ENCODE assay signal across 7 cellular contexts in genomic region chr1:183580281-183580682, GRCh38.
A peak's percentile ranks its signal among the peaks of the same experiment; 100 is the strongest.
DNase-seq lines count a peak whose midpoint lies in the region; ATAC-seq and TF ChIP-seq lines count a peak whose summit lies in the region.

No MANE protein-coding gene starts in this region.

- peaks cover 6% of the 10 kb centered on the region for H3K27me3 Mint-ChIP-seq in nephron progenitor cell (ENCODE audit: low read depth, poor library complexity)

- H3K4me1 Mint-ChIP-seq in nephron progenitor cell = peaks cover 30% of the 10 kb centered on the region

- peak overlapping the region; percentile 35 to 48 for H3K27ac ChIP-seq in coronary artery

- H3K27ac Mint-ChIP-seq in nephron progenitor cell = peak overlapping the region; percentile 64

- no peak overlapping the region for H3K4me3 Mint-ChIP-seq in nephron progenitor cell

- no peak overlapping the region for H3K4me3 ChIP-seq in coronary artery

- H3K9me3 Mint-ChIP-seq in nephron progenitor cell = no peaks in the 10 kb centered on the region

- H3K36me3 Mint-ChIP-seq in nephron progenitor cell (ENCODE audit: low read depth) = no peaks in the 10 kb centered on the region

- peak; percentile 52 for ATAC-seq in HG02885 (IDR thresholded peaks at IDR 0.05; ENCODE audit: poor library complexity, unreplicated experiment)
- no peak for ATAC-seq in GM18517 (IDR thresholded peaks at IDR 0.05; ENCODE audit: unreplicated experiment)

- DNase-seq in ELR (ENCODE audit: low read depth) (peak; percentile 57), NOMO-1 (lab: John Stamatoyannopoulos, UW; ENCODE audit: unreplicated experiment in 2 of 2) (peak; percentile 88 to 96), coronary artery (ENCODE audit: low spot score) (no peak), nephron progenitor cell (peak; percentile 38), amniotic stem cell (lab: John Stamatoyannopoulos, UW) (no peak)

- TF ChIP-seq CTCF in coronary artery (IDR thresholded peaks at IDR 0.05) (no peak), nephron progenitor cell (IDR thresholded peaks at IDR 0.05) (peak; percentile 16)

Comparison
In these comparisons a context has a peak if more than half of its experiments do, and no peak if none do; other contexts are left out.
1. DNase-seq: peak in ELR (single experiment), NOMO-1 (2 of 2) and nephron progenitor cell (single experiment); none in coronary artery (single experiment) and amniotic stem cell (single experiment).